10 cellular contexts compared by ENCODE assay signal in genomic region chr20:8854566-8854965, GRCh38.
A peak's percentile ranks its signal among the peaks of the same experiment; 100 is the strongest.
DNase-seq lines count a peak whose midpoint lies in the region; ATAC-seq and TF ChIP-seq lines count a peak whose summit lies in the region.
"Had no signal": no experiment of that assay in that cellular context is flagged by ENCODE, and none has a peak within 500 bp of the region (broad histone marks: within the 10 kb centered on the region; RNA-seq: fewer than 3 reads in every experiment).

No MANE protein-coding gene starts in this region.

- H3K4me1 ChIP-seq in right cardiac atrium (ENCODE audit: control insufficient read depth, insufficient read depth, low read length): no peaks in the 10 kb centered on the region
- H3K4me1 ChIP-seq in psoas muscle: peaks cover 8% of the 10 kb centered on the region

- no peak overlapping the region for H3K27ac ChIP-seq in right cardiac atrium (ENCODE audit: low read length)
- H3K27ac ChIP-seq in psoas muscle: peak overlapping the region; percentile 50

- intact Hi-C loops in right cardiac atrium (cut with DNase I) (loop anchor here in 3 of 4 donors (5.0 to 10.0 kb wide), 3 partner anchors 210 to 510 kb away; partner anchors contain the start of gene PLCB4 (in 2 of the 3)), psoas muscle (cut with DNase I) (loop anchor here (2.0 to 5.0 kb wide), 2 partner anchors 213 to 504 kb away; partner anchors contain the start of gene PLCB4 (in 1 of the 2))

- no peak for TF ChIP-seq CTCF in psoas muscle (IDR thresholded peaks at IDR 0.05)

- 35% methylated on average over 12 of the region's 12 CpGs for WGBS in right cardiac atrium
- WGBS in psoas muscle, 3 donors: 31 to 35% (median 33%) methylated on average over 12 of the region's 12 CpGs

- ATAC-seq in right cardiac atrium (peak; percentile 87 to 88), psoas muscle (peak in 2 of 4 donors; percentile 44 to 69)

- no peaks in the 10 kb centered on the region for H3K27me3 ChIP-seq in right cardiac atrium (ENCODE audit: control insufficient read depth, insufficient read depth)
- H3K27me3 ChIP-seq in psoas muscle (ENCODE audit: insufficient read depth in 3 of 3, low read length in 2 of 3): no peaks in the 10 kb centered on the region

- peak; percentile 68 for DNase-seq in EL
- DNase-seq in astrocyte of the hippocampus (ENCODE audit: low read depth, low spot score): peak; percentile 12
- DNase-seq in right cardiac atrium: peak; percentile 60 to 85 (median 82)
- DNase-seq in psoas muscle: peak; percentile 45 to 76
- DNase-seq in Kasumi-1 (lab: John Stamatoyannopoulos, UW): no peak
- no peak for DNase-seq in stimulated activated naive CD4-positive, alpha-beta T cell (lab: John Stamatoyannopoulos, UW)
- no peak for DNase-seq in NOMO-1 treated with DMSO at 0.1 percent for 48 hours (lab: John Stamatoyannopoulos, UW; ENCODE audit: unreplicated experiment)
- DNase-seq in H4 (ENCODE audit: low spot score): no peak
- DNase-seq: KBM-7, NCI-H774 had no signal

- H3K9me3 ChIP-seq in right cardiac atrium (ENCODE audit: control insufficient read depth, low read length) (no peaks in the 10 kb centered on the region), psoas muscle (no peaks in the 10 kb centered on the region)

- H3K4me3 ChIP-seq in right cardiac atrium (ENCODE audit: low read length) (no peak overlapping the region), psoas muscle (peak overlapping the region; percentile 45)

- H3K36me3 ChIP-seq in psoas muscle (ENCODE audit: insufficient read depth in 1 of 2, low read depth in 1 of 2): no peaks in the 10 kb centered on the region

Comparison
In these comparisons a context has a peak if more than half of its experiments do, and no peak if none do; other contexts are left out.
1. DNase-seq: peak in EL (single experiment), astrocyte of the hippocampus (single experiment), right cardiac atrium (3 of 3) and psoas muscle (2 of 2); none in Kasumi-1 (0 of 2), stimulated activated naive CD4-positive, alpha-beta T cell (0 of 6), NOMO-1 treated with DMSO at 0.1 percent for 48 hours (single experiment) and H4 (single experiment).